Comparison of ENCODE assay signal across 1 cellular context in genomic region chr2:55268907-55269611, GRCh38.
TF ChIP-seq lines count a peak whose summit lies in the region.

TSS of gene MTIF2 (minus strand) at chr2:55269231. CDS start at chr2:55263858, 5,373 bp downstream.

TF ChIP-seq in K562, 482 proteins besides CTCF, POLR2A, EP300 and RAD21 (continued from another document and continues in another):
- no peak for TF ChIP-seq FOXP4 (CRISPR knock-in tag; IDR thresholded peaks at IDR 0.05; ENCODE audit: borderline replicate concordance)
- peak; percentile 90 for TF ChIP-seq POLR2G (IDR thresholded peaks at IDR 0.05; ENCODE audit: low read depth, low read length)
- TF ChIP-seq HINFP (tag; conservative IDR thresholded peaks at IDR 0.05; ENCODE audit: low read depth): peak; percentile 87
- peak; percentile 89 for TF ChIP-seq TAF9B (IDR thresholded peaks at IDR 0.05; ENCODE audit: partially characterized antibody)
- TF ChIP-seq SOX6 (IDR thresholded peaks at IDR 0.05): peak; percentile 80
- no peak for TF ChIP-seq GTF2A2 (tag; IDR thresholded peaks at IDR 0.05)
- no peak for TF ChIP-seq BRD4 (IDR thresholded peaks at IDR 0.05)
- peak; percentile 89 for TF ChIP-seq CREM (IDR thresholded peaks at IDR 0.05; ENCODE audit: low read depth)
- TF ChIP-seq C11orf30 (IDR thresholded peaks at IDR 0.05; ENCODE audit: low read depth): peak; percentile 98
- no peak; the same call in 1 of the 2 replicates for TF ChIP-seq GATAD2B (IDR thresholded peaks at IDR 0.05; ENCODE audit: borderline replicate concordance)
- TF ChIP-seq SMAD1 (IDR thresholded peaks at IDR 0.05; ENCODE audit: low read depth, low read length, partially characterized antibody): peak; percentile 71
- 0 out of 2 replicates have a peak, but pooled peaks have one; percentile 55 for TF ChIP-seq GTF2F1 (IDR thresholded peaks at IDR 0.05; ENCODE audit: low read depth, low read length)
- no peak for TF ChIP-seq HNRNPH1 (optimal IDR thresholded peaks at IDR 0.05; ENCODE audit: low read depth, low read length)
- TF ChIP-seq EP400 (IDR thresholded peaks at IDR 0.05): peak; percentile 97
- TF ChIP-seq ELF2 (CRISPR knock-in tag; IDR thresholded peaks at IDR 0.05): peak; percentile 99
- TF ChIP-seq BRCA1 (IDR thresholded peaks at IDR 0.05): no peak
- TF ChIP-seq BRCA1 (CRISPR knock-in tag; IDR thresholded peaks at IDR 0.05): no peak
- TF ChIP-seq SMARCA5 (IDR thresholded peaks at IDR 0.05): 0 out of 2 replicates have a peak, but pooled peaks have one; percentile 44
- TF ChIP-seq ETV6 (IDR thresholded peaks at IDR 0.05; ENCODE audit: borderline replicate concordance in 1 of 2, low read depth in 2 of 2, low read length in 1 of 2): 0 out of 4 replicates have a peak, but pooled peaks have one; percentile 37 to 42
- no peak for TF ChIP-seq ETV6 (CRISPR knock-in tag; IDR thresholded peaks at IDR 0.05; ENCODE audit: borderline replicate concordance)
- no peak for TF ChIP-seq XRCC4 (IDR thresholded peaks at IDR 0.05; ENCODE audit: extremely low read depth, insufficient read depth, insufficient read length)
- peak; percentile 95 for TF ChIP-seq KDM5B (IDR thresholded peaks at IDR 0.05; ENCODE audit: insufficient replicate concordance, low read depth, low read length)
- TF ChIP-seq E2F4 (CRISPR knock-in tag; IDR thresholded peaks at IDR 0.05; ENCODE audit: low read depth): 0 out of 2 replicates have a peak, but pooled peaks have one; percentile 60
- TF ChIP-seq TFAP4 (CRISPR knock-in tag; IDR thresholded peaks at IDR 0.05; ENCODE audit: borderline replicate concordance): peak; percentile 91
- 0 out of 2 replicates have a peak, but pooled peaks have one; percentile 71 for TF ChIP-seq ZKSCAN8 (CRISPR knock-in tag; IDR thresholded peaks at IDR 0.05)
- TF ChIP-seq SREBF1 (IDR thresholded peaks at IDR 0.05; ENCODE audit: borderline replicate concordance, low read depth, low read length): peak; percentile 34; the same call in 1 of the 2 replicates
- TF ChIP-seq L3MBTL2 (IDR thresholded peaks at IDR 0.05): peak; percentile 74
- TF ChIP-seq STAT6 (CRISPR knock-in tag; IDR thresholded peaks at IDR 0.05): 0 out of 2 replicates have a peak, but pooled peaks have one; percentile 77
- TF ChIP-seq PPARD (CRISPR knock-in tag; IDR thresholded peaks at IDR 0.05): no peak
- no peak for TF ChIP-seq HOXB6 (CRISPR knock-in tag; IDR thresholded peaks at IDR 0.05; ENCODE audit: borderline replicate concordance)
- peak; percentile 79 for TF ChIP-seq ZNF764 (CRISPR knock-in tag; IDR thresholded peaks at IDR 0.05; ENCODE audit: low read depth)
- peak; percentile 56; the same call in 1 of the 2 replicates for TF ChIP-seq POLR2AphosphoS2 (IDR thresholded peaks at IDR 0.05; ENCODE audit: low read length)
- TF ChIP-seq ZNF589 (CRISPR knock-in tag; IDR thresholded peaks at IDR 0.05; ENCODE audit: low read depth): 0 out of 2 replicates have a peak, but pooled peaks have one; percentile 22
- no peak for TF ChIP-seq SETDB1 (IDR thresholded peaks at IDR 0.05; ENCODE audit: low read length)
- peak; percentile 98 for TF ChIP-seq E2F8 (IDR thresholded peaks at IDR 0.05; ENCODE audit: low read depth, partially characterized antibody)
- TF ChIP-seq ZNF311 (CRISPR knock-in tag; IDR thresholded peaks at IDR 0.05): no peak
- TF ChIP-seq PCBP1 (IDR thresholded peaks at IDR 0.05; ENCODE audit: low read depth, low read length, poor library complexity, severe bottlenecking): no peak
- peak; percentile 89; the same call in 1 of the 2 replicates for TF ChIP-seq THRAP3 (IDR thresholded peaks at IDR 0.05; ENCODE audit: borderline replicate concordance)
- TF ChIP-seq ARID3B (CRISPR knock-in tag; IDR thresholded peaks at IDR 0.05; ENCODE audit: borderline replicate concordance): no peak
- TF ChIP-seq TAF1 (IDR thresholded peaks at IDR 0.05; ENCODE audit: control insufficient read depth, extremely low read depth, insufficient read depth, low read length, severe bottlenecking): peak; percentile 97
- no peak for TF ChIP-seq MTF1 (CRISPR knock-in tag; IDR thresholded peaks at IDR 0.05; ENCODE audit: borderline replicate concordance)
- no peak for TF ChIP-seq CBX8 (IDR thresholded peaks at IDR 0.05; ENCODE audit: borderline replicate concordance, extremely low read depth, low read depth, low read length, poor library complexity, severe bottlenecking)
- peak; percentile 43; the same call in 1 of the 2 replicates for TF ChIP-seq KAT8 (IDR thresholded peaks at IDR 0.05; ENCODE audit: low read depth)
- TF ChIP-seq ZNF316 (IDR thresholded peaks at IDR 0.05): peak; percentile 20; the same call in 1 of the 2 replicates
- no peak for TF ChIP-seq ZNF224 (CRISPR knock-in tag; IDR thresholded peaks at IDR 0.05)
- no peak for TF ChIP-seq ZNF232 (CRISPR knock-in tag; IDR thresholded peaks at IDR 0.05)
- peak; percentile 85 for TF ChIP-seq TAF7 (tag; IDR thresholded peaks at IDR 0.05)
- no peak for TF ChIP-seq ZNF695 (CRISPR knock-in tag; IDR thresholded peaks at IDR 0.05)
- no peak for TF ChIP-seq ZNF609 (CRISPR knock-in tag; IDR thresholded peaks at IDR 0.05; ENCODE audit: borderline replicate concordance)
- no peak for TF ChIP-seq ZFP1 (CRISPR knock-in tag; IDR thresholded peaks at IDR 0.05)
- peak; percentile 58 for TF ChIP-seq CCNT2 (IDR thresholded peaks at IDR 0.05; ENCODE audit: borderline replicate concordance, extremely low read depth, insufficient read length, low read depth, low read length)
- TF ChIP-seq PHTF2 (CRISPR knock-in tag; IDR thresholded peaks at IDR 0.05): no peak
- TF ChIP-seq ZNF212 (CRISPR knock-in tag; IDR thresholded peaks at IDR 0.05): no peak
